Comparison of ENCODE assay signal across 8 cellular contexts in the genomic region with DNA sequence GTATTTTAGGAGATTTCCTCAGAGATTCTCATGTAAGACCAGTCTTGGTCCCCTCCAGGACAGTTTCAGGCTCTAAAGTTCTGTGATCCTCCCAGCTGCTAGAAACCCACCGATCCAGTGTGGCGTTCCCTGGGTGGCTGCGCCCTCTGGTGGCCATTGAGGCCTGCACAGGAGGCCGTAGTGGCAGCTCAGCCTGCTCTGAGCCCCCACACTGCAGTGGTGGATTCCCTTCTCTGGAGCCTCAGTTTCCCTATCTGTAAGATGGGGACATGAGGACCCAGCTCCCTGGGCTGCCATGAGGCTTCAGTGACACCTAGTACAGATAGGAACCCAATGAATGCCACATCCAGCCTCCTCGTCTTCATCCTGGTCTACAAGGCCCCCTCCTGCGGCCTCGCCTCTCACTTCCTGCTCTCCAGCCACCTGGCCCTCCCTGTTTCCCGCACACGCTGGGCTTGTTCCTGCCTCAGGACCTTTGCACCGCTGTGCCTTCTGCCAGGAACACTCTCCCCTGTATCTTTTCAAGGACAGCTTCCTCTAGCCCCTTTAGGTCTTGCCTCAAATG. TPM values are rescaled to one million over a fixed set of nuclear protein-coding genes. Genes with fewer than 3 reads are reported as not detected.
DNase-seq lines count a peak whose midpoint lies in the region; ATAC-seq lines count a peak whose summit lies in the region.

No MANE protein-coding gene starts in this region.

- DNase-seq in EH (ENCODE audit: low read depth): peak; percentile 71
- peak; percentile 5 to 52 for DNase-seq in NCI-H1930 (lab: John Stamatoyannopoulos, UW)
- DNase-seq in activated CD4-positive, alpha-beta T cell treated with anti-CD3 and anti-CD28 coated beads, Interleukin-2, amount 50 U/mL, for 48 hours: peak; percentile 83 to 87
- DNase-seq in dermis blood vessel endothelial cell: peak; percentile 85
- peak; percentile 72 to 84 for DNase-seq in lung microvascular endothelial cell (ENCODE audit: low read depth in 2 of 2)
- peak; percentile 66 for DNase-seq in stimulated activated CD8-positive, alpha-beta memory T cell treated with anti-CD3 and anti-CD28 coated beads, Interleukin-15, amount 100 ng/mL, for 24 hours (ENCODE audit: low read depth)

- peak; percentile 60 for ATAC-seq in GM21529 (IDR thresholded peaks at IDR 0.05; ENCODE audit: unreplicated experiment)
- ATAC-seq in HG02588 (IDR thresholded peaks at IDR 0.05; ENCODE audit: unreplicated experiment): no peak

RNA-seq across cellular contexts. Expression of gene CCDC102A, which starts 16.5 kb away (rescaled TPM):
- total RNA-seq in dermis blood vessel endothelial cell (12.6 and 25.5 TPM in 2 replicates), lung microvascular endothelial cell (7.4 and 10.7 TPM in 2 replicates)

RNA-seq across cellular contexts. Expression of gene ADGRG5, which starts 22.6 kb away (rescaled TPM):
- not detected in 2 replicates for total RNA-seq in dermis blood vessel endothelial cell
- not detected in 2 replicates for total RNA-seq in lung microvascular endothelial cell

RNA-seq across cellular contexts. Expression of gene DOK4, which starts 33.6 kb away (rescaled TPM):
- total RNA-seq in dermis blood vessel endothelial cell (21.4 and 21.6 TPM in 2 replicates), lung microvascular endothelial cell (13.9 and 15.0 TPM in 2 replicates)

RNA-seq across cellular contexts. Expression of gene POLR2C, which starts 57.4 kb away (rescaled TPM):
- total RNA-seq in dermis blood vessel endothelial cell (106 and 118 TPM in 2 replicates), lung microvascular endothelial cell (95.9 and 96.0 TPM in 2 replicates)

Comparison
In these comparisons a context has a peak if more than half of its experiments do, and no peak if none do; other contexts are left out.
1. DNase-seq: peak in every context shown above with its lines; median percentile 85 in activated CD4-positive, alpha-beta T cell treated with anti-CD3 and anti-CD28 coated beads, Interleukin-2, amount 50 U/mL, for 48 hours; 85 in dermis blood vessel endothelial cell; 78 in lung microvascular endothelial cell; 71 in EH; 66 in stimulated activated CD8-positive, alpha-beta memory T cell treated with anti-CD3 and anti-CD28 coated beads, Interleukin-15, amount 100 ng/mL, for 24 hours; 28 in NCI-H1930.